Comparison of ENCODE assay signal across 27 cellular contexts in genomic region chr4:188023682-188024081, GRCh38. TPM values are rescaled to one million over a fixed set of nuclear protein-coding genes. Genes with fewer than 3 reads are reported as not detected.
DNase-seq lines count a peak whose midpoint lies in the region; ATAC-seq and TF ChIP-seq lines count a peak whose summit lies in the region.
"Had no signal": no experiment of that assay in that cellular context is flagged by ENCODE, and none has a peak within 500 bp of the region (broad histone marks: within the 10 kb centered on the region; RNA-seq: fewer than 3 reads in every experiment).

No MANE protein-coding gene starts in this region.

- H3K27me3 ChIP-seq in RWPE2 (ENCODE audit: insufficient read depth, poor library complexity, severe bottlenecking) (no peaks in the 10 kb centered on the region), iPS-20b (ENCODE audit: insufficient read depth, low read length) (no peaks in the 10 kb centered on the region)
- H3K27me3 ChIP-seq: sigmoid colon, suprapubic skin, uterus had no signal

- peak; percentile 61 for DNase-seq in A172 (ENCODE audit: low spot score)
- DNase-seq in HT1080 (ENCODE audit: low read depth): peak; percentile 84
- DNase-seq in RWPE2 (ENCODE audit: low spot score): no peak
- no peak for DNase-seq in effector CD4-positive, alpha-beta T cell
- no peak for DNase-seq in activated CD4-positive, alpha-beta T cell treated with anti-CD3 and anti-CD28 coated beads for 1 hour
- DNase-seq: 8988T; activated CD4-positive, alpha-beta T cell treated with anti-CD3 and anti-CD28 coated beads, Interleukin-2, amount 50 U/mL, for 4 hours; activated naive CD4-positive, alpha-beta T cell treated with anti-CD3 and anti-CD28 coated beads, Interleukin-2, amount 10 ng/mL, durations not matched to agents 7 days and 5 days; amniotic stem cell; effector CD8-positive, alpha-beta T cell; erythroblast; heart left ventricle; left colon; naive B cell; NCI-H446 treated with DMSO at 0.1 percent for 48 hours; SHP77 treated with DMSO at 0.1 percent for 48 hours; sigmoid colon; stimulated activated CD4-positive, alpha-beta T cell treated with anti-CD3 and anti-CD28 coated beads, Interleukin-4, amount 100 ng/mL, for 4 hours; stimulated activated naive CD4-positive, alpha-beta T cell; T1000; uterus had no signal

- TF ChIP-seq CTCF in RWPE2 (IDR thresholded peaks at IDR 0.05; ENCODE audit: poor library complexity, severe bottlenecking): no peak

- peaks cover 21% of the 10 kb centered on the region for H3K4me1 ChIP-seq in RWPE2 (ENCODE audit: insufficient read depth, poor library complexity, severe bottlenecking)
- H3K4me1 ChIP-seq in iPS-20b (ENCODE audit: insufficient read depth, low read length): peaks cover 27% of the 10 kb centered on the region
- H3K4me1 ChIP-seq: heart left ventricle, sigmoid colon, suprapubic skin, uterus had no signal

- peak overlapping the region; percentile 27; the same call in 1 of the 2 replicates for H3K9ac ChIP-seq in iPS-20b (ENCODE audit: low read depth, low read length)

- H3K4me3 ChIP-seq in RWPE2 (ENCODE audit: severe bottlenecking) (no peak overlapping the region), iPS-20b (ENCODE audit: low read length) (no peak overlapping the region)
- H3K4me3 ChIP-seq: heart left ventricle, sigmoid colon, suprapubic skin, uterus had no signal

- H3K36me3 ChIP-seq in RWPE2 (ENCODE audit: low read depth) (no peaks in the 10 kb centered on the region), iPS-20b (ENCODE audit: insufficient read depth, low read depth, low read length) (no peaks in the 10 kb centered on the region)
- H3K36me3 ChIP-seq: heart left ventricle, sigmoid colon, suprapubic skin, uterus had no signal

- H3K27ac ChIP-seq in RWPE2 (ENCODE audit: poor library complexity, severe bottlenecking) (peak overlapping the region; percentile 86), iPS-20b (ENCODE audit: low read length) (no peak overlapping the region)
- H3K27ac ChIP-seq: heart left ventricle, sigmoid colon, suprapubic skin, uterus had no signal

- no peaks in the 10 kb centered on the region for H3K9me3 ChIP-seq in RWPE2 (ENCODE audit: severe bottlenecking)
- H3K9me3 ChIP-seq in iPS-20b (ENCODE audit: insufficient read depth, low read depth, low read length): no peaks in the 10 kb centered on the region
- H3K9me3 ChIP-seq: heart left ventricle, sigmoid colon, suprapubic skin, uterus had no signal

- ATAC-seq in RWPE2 (ENCODE audit: low read depth) (peak; percentile 96), HG02678 (IDR thresholded peaks at IDR 0.05; ENCODE audit: unreplicated experiment) (no peak), GM18870 (IDR thresholded peaks at IDR 0.05; ENCODE audit: unreplicated experiment) (no peak)
- ATAC-seq: HCT116, heart left ventricle, left colon had no signal

RNA-seq across cellular contexts. Expression of gene ZFP42, which starts 28.1 kb away (rescaled TPM):
- total RNA-seq in A172 (2014; rRNA removed; shearing (Covaris generic)): 0.03 TPM in 1 of 2 replicates, not detected in the other
- not detected in 2 replicates for total RNA-seq in HT1080 (2014; rRNA removed; shearing (Covaris generic))
- polyA plus RNA-seq in HT1080 (2015; cell fraction: cytosol; rRNA removed): not detected in 2 replicates
- not detected in 2 replicates for polyA plus RNA-seq in HT1080 (2015; cell fraction: nucleus; rRNA removed)
- total RNA-seq: left colon, OCI-LY7, sigmoid colon, suprapubic skin had no signal
- polyA plus RNA-seq: heart left ventricle, sigmoid colon had no signal

Comparison
In these comparisons a context has a peak if more than half of its experiments do, and no peak if none do; other contexts are left out.
1. DNase-seq: peak in A172 (single experiment) and HT1080 (single experiment); none in RWPE2 (single experiment), effector CD4-positive, alpha-beta T cell (single experiment) and activated CD4-positive, alpha-beta T cell treated with anti-CD3 and anti-CD28 coated beads for 1 hour (single experiment).